In genomic region chr1:6209661-6210605, GRCh38 we compare ENCODE assay signal across 10 cellular contexts. TPM values are rescaled to one million over a fixed set of nuclear protein-coding genes. Genes with fewer than 3 reads are reported as not detected.
DNase-seq lines count a peak whose midpoint lies in the region; FAIRE-seq and TF ChIP-seq lines count a peak whose summit lies in the region.
"Had no signal": no experiment of that assay in that cellular context is flagged by ENCODE, and none has a peak within 500 bp of the region (broad histone marks: within the 10 kb centered on the region; RNA-seq: fewer than 3 reads in every experiment).

No MANE protein-coding gene starts in this region.

- DNase-seq in activated CD4-positive, alpha-beta T cell treated with anti-CD3 and anti-CD28 coated beads for 48 hours, result peak; percentile 60
- no peak for DNase-seq in activated CD4-positive, alpha-beta T cell treated with anti-CD3 and anti-CD28 coated beads, Interleukin-2, amount 50 U/mL, for 1 hour
- peak; percentile 34 for DNase-seq in OCI-M1 (lab: John Stamatoyannopoulos, UW)
- peak in 1 of 2 experiments; percentile 70 for DNase-seq in H1 (ENCODE audit: low read depth in 1 of 2, low spot score in 2 of 2)
- no peak for DNase-seq in effector CD4-positive, alpha-beta T cell
- DNase-seq in dermis blood vessel endothelial cell, result no peak
- no peak for DNase-seq in posterior vena cava (ENCODE audit: low spot score)
- DNase-seq: activated CD8-positive, alpha-beta memory T cell treated with anti-CD3 and anti-CD28 coated beads, Interleukin-2, amount 10 ng/mL, durations not matched to agents 7 days and 5 days had no signal

- peak in 2 of 3 experiments; percentile 36 to 47; a peak in 3 of 4 replicates for TF ChIP-seq CTCF in H1 (IDR thresholded peaks at IDR 0.05; ENCODE audit: control extremely low read depth in 1 of 3, insufficient read depth in 1 of 3, low read depth in 1 of 3, low read length in 3 of 3)

- no peaks in the 10 kb centered on the region for H3K79me2 ChIP-seq in H1 (ENCODE audit: control insufficient read depth in 1 of 2, insufficient read depth in 2 of 2, low read length in 2 of 2)

- CTCF ChIA-PET in H1 (lab: Charles Lee; ENCODE audit: partially characterized antibody), result interaction anchor here (0.6 to 17.1 kb wide), 15 partner anchors 9 to 204 kb away, joined by 3 to 353 read pairs (median 4); partner anchors contain the start of genes HES3, ICMT and RPL22

- H2BK12ac ChIP-seq in H1 (ENCODE audit: low read depth, low read length), result 0 out of 2 replicates have a peak overlapping the region, but pooled peaks have one; percentile 1

- WGBS in H1 (ENCODE audit: extremely low coverage in 1 of 2, insufficient coverage in 1 of 2, insufficient read length in 1 of 2, insufficient replicate concordance in 2 of 2, low coverage in 1 of 2, low lambda C conversion rate in 2 of 2, missing lambda C conversion rate in 1 of 2), 2 experiments, result 78% methylated on average over 16 of the region's 17 CpGs; no CpG with 5 or more reads in 1 of the 2 experiments

- H2BK15ac ChIP-seq in H1 (ENCODE audit: low read length), result peak overlapping the region; percentile 81; the same call in 1 of the 2 replicates

- intact Hi-C loops in posterior vena cava (cut with DNase I), result loop anchor here in 1 of 2 donors (5.0 kb wide), 1 partner anchor 32 kb away; the partner anchor contains the start of gene HES3

- no peak overlapping the region for H3K56ac ChIP-seq in H1 (replicated peaks; ENCODE audit: insufficient read length, low read depth, low read length)

- H4K8ac ChIP-seq in H1 (ENCODE audit: extremely low read depth, insufficient read depth, low read length), result no peak overlapping the region

- H3K9me3 ChIP-seq in H1 (ENCODE audit: insufficient read depth in 2 of 2, low read depth in 1 of 2, low read length in 1 of 2), result no peaks in the 10 kb centered on the region
- H3K9me3 ChIP-seq in skeletal muscle tissue (ENCODE audit: control insufficient read depth in 3 of 3, low read length in 3 of 3), result no peaks in the 10 kb centered on the region

- H3K4me1 ChIP-seq in H1 (replicated peaks in 1 of 4; ENCODE audit: control insufficient read depth in 3 of 4, insufficient read depth in 4 of 4, low read length in 3 of 4) (peaks cover 0 to 31% (median 24%) of the 10 kb centered on the region in 4 experiments; a peak in 6 of 7 replicates), skeletal muscle tissue (ENCODE audit: control insufficient read depth in 3 of 3, insufficient read depth in 3 of 3, low read length in 3 of 3) (peaks cover 12 to 25% (median 25%) of the 10 kb centered on the region in 3 donors)

- H3K4me3 ChIP-seq in H1 (ENCODE audit: extremely low read depth in 1 of 4, insufficient read depth in 2 of 4, low read depth in 3 of 4, low read length in 4 of 4) (peak overlapping the region; percentile 12 to 58 (median 34); a peak in 6 of 8 replicates), skeletal muscle tissue (ENCODE audit: low read length in 3 of 3) (peak overlapping the region; percentile 33 to 58 (median 38))

- H3K14ac ChIP-seq in H1 (ENCODE audit: insufficient read length), result no peak overlapping the region

- no peak for TF ChIP-seq EP300 in H1 (IDR thresholded peaks at IDR 0.05; ENCODE audit: borderline replicate concordance in 1 of 2, low read depth in 2 of 2, low read length in 2 of 2)

- H2AFZ ChIP-seq in H1 (ENCODE audit: low read length), result 0 out of 2 replicates have a peak overlapping the region, but pooled peaks have one; percentile 14

- H3K23me2 ChIP-seq in H1 (ENCODE audit: low read depth, low read length), result peaks cover 20% of the 10 kb centered on the region; the same call in 1 of the 2 replicates

- H3K27ac ChIP-seq in H1 (ENCODE audit: low read depth, low read length), result no peak overlapping the region
- no peak overlapping the region for H3K27ac ChIP-seq in skeletal muscle tissue (ENCODE audit: low read depth, low read length)

- no peak overlapping the region for H2AK5ac ChIP-seq in H1 (ENCODE audit: low read depth, low read length)

- H4K5ac ChIP-seq in H1 (ENCODE audit: insufficient read length, low read depth, low read length), result no peak overlapping the region

- no peak overlapping the region for H3K23ac ChIP-seq in H1 (ENCODE audit: insufficient read length)

- POLR2A ChIA-PET in H1 (lab: Charles Lee; ENCODE audit: partially characterized antibody), result interaction anchor here (0.7 to 4.0 kb wide), 13 partner anchors 10 to 42 kb away, joined by 3 to 28 read pairs (median 4); partner anchors contain the start of genes HES3, ICMT and RPL22

- H2BK20ac ChIP-seq in H1 (ENCODE audit: low read length), result no peak overlapping the region

- no peaks in the 10 kb centered on the region for H3K79me1 ChIP-seq in H1 (ENCODE audit: low read depth, low read length)

- no peaks in the 10 kb centered on the region for H3K36me3 ChIP-seq in H1 (ENCODE audit: control insufficient read depth in 2 of 4, insufficient read depth in 4 of 4, low read length in 3 of 4)
- H3K36me3 ChIP-seq in skeletal muscle tissue (ENCODE audit: control insufficient read depth in 3 of 3, insufficient read depth in 3 of 3, low read length in 3 of 3), result peaks cover 0 to 4% (median 4%) of the 10 kb centered on the region in 3 donors

- FAIRE-seq in H1 (lab: Jason Lieb, UNC), result no peak
- FAIRE-seq: G401.6 had no signal

- H4K20me1 ChIP-seq in H1 (replicated peaks in 1 of 2; ENCODE audit: control insufficient read depth in 1 of 2, insufficient read depth in 2 of 2, low read length in 2 of 2), result peaks cover 0 to 7% of the 10 kb centered on the region in 2 experiments

- TF ChIP-seq RAD21 in H1 (IDR thresholded peaks at IDR 0.05 in 1 of 2, conservative IDR thresholded peaks at IDR 0.05 in 1 of 2; ENCODE audit: low read depth in 2 of 2, low read length in 2 of 2), result no peak; a peak in 1 of 4 replicates

- peak overlapping the region; percentile 72 for H4K91ac ChIP-seq in H1 (replicated peaks; ENCODE audit: insufficient read length, low read length)

- H3K27me3 ChIP-seq in H1 (replicated peaks in 1 of 4; ENCODE audit: control insufficient read depth in 3 of 4, extremely low read depth in 1 of 4, insufficient read depth in 3 of 4, low read length in 3 of 4), result peaks cover 1 to 52% (median 40%) of the 10 kb centered on the region in 4 experiments
- H3K27me3 ChIP-seq in skeletal muscle tissue (ENCODE audit: control insufficient read depth in 3 of 3, insufficient read depth in 3 of 3, low read length in 3 of 3), result peaks cover 4 to 26% (median 21%) of the 10 kb centered on the region in 3 donors

- TF ChIP-seq POLR2A in H1 (IDR thresholded peaks at IDR 0.05; ENCODE audit: control extremely low read depth in 1 of 2, low read depth in 2 of 2, low read length in 2 of 2), result no peak

- H3K4me2 ChIP-seq in H1 (ENCODE audit: insufficient read depth in 1 of 2, low read depth in 2 of 2, low read length in 2 of 2), result peak overlapping the region; percentile 57 to 99

- H3K9ac ChIP-seq in H1 (replicated peaks in 1 of 4; ENCODE audit: extremely low read depth in 1 of 4, low read depth in 3 of 4, low read length in 3 of 4), result no peak overlapping the region; a peak in 1 of 7 replicates
- H3K9ac ChIP-seq in skeletal muscle tissue (ENCODE audit: low read depth in 1 of 3, low read length in 3 of 3), result peak overlapping the region in 1 of 3 donors; percentile 64

- H3K4ac ChIP-seq in H1 (replicated peaks; ENCODE audit: insufficient read length, low read depth, low read length), result peak overlapping the region; percentile 87

- peak overlapping the region; percentile 19; the same call in 1 of the 2 replicates for H3K18ac ChIP-seq in H1 (ENCODE audit: extremely low read depth, low read length)

- no peak overlapping the region for H2BK5ac ChIP-seq in H1 (ENCODE audit: low read depth, low read length)

- H2BK120ac ChIP-seq in H1 (replicated peaks; ENCODE audit: low read depth, low read length), result no peak overlapping the region

RNA-seq across cellular contexts. Expression of gene RNF207, which starts 4.0 kb away (rescaled TPM):
- total RNA-seq in H1 (2021; fragmentation: NEBNext Ultra II Directional; extraction: Animal tissue kit (Norgen Biotek cat#: 25700)), result 3.9 and 4.2 TPM in 2 replicates
- polyA plus RNA-seq in H1 (2011; rRNA removed), result 5.4 and 15.9 TPM in 2 replicates
- 9.2 TPM for polyA plus RNA-seq in H1 (2011; cell fraction: cytosol; rRNA removed)
- polyA plus RNA-seq in H1 (2011; cell fraction: nucleus; rRNA removed), result 47.4 TPM
- polyA plus RNA-seq in H1 (2012, experiment 1 of 2), result 2.6 to 5.0 TPM (median 3.8 TPM) in 4 replicates
- 2.8 TPM for polyA plus RNA-seq in H1 (2012, experiment 2 of 2)
- 4.3 TPM for polyA plus RNA-seq in H1 (2013, experiment 1 of 2)
- 3.0 TPM for polyA plus RNA-seq in H1 (2013, experiment 2 of 2)
- polyA minus RNA-seq in H1 (2011; rRNA and poly(A)+ RNA removed), result 4.7 and 6.1 TPM in 2 replicates
- 5.7 TPM for polyA minus RNA-seq in H1 (2011; cell fraction: cytosol; rRNA and poly(A)+ RNA removed)
- 17.2 TPM for polyA minus RNA-seq in H1 (2011; cell fraction: nucleus; rRNA and poly(A)+ RNA removed)
- 14.1 TPM for total RNA-seq in skeletal muscle tissue
- total RNA-seq in dermis blood vessel endothelial cell, result 3.4 and 37.6 TPM in 2 replicates
- total RNA-seq in posterior vena cava, result 1 to 10 TPM; 8.6 to 8.7 TPM

RNA-seq across cellular contexts. Expression of gene RPL22, which starts 10.5 kb away (rescaled TPM):
- total RNA-seq in H1 (2021; fragmentation: NEBNext Ultra II Directional; extraction: Animal tissue kit (Norgen Biotek cat#: 25700)), result 521 and 545 TPM in 2 replicates
- polyA plus RNA-seq in H1 (2011; rRNA removed), result 66.8 and 133 TPM in 2 replicates
- 234 TPM for polyA plus RNA-seq in H1 (2011; cell fraction: cytosol; rRNA removed)
- 28.4 TPM for polyA plus RNA-seq in H1 (2011; cell fraction: nucleus; rRNA removed)
- 870 to 2,565 TPM (median 1,339 TPM) in 4 replicates for polyA plus RNA-seq in H1 (2012, experiment 1 of 2)
- polyA plus RNA-seq in H1 (2012, experiment 2 of 2), result 330 TPM
- polyA plus RNA-seq in H1 (2013, experiment 1 of 2), result 1,194 TPM
- 1,207 TPM for polyA plus RNA-seq in H1 (2013, experiment 2 of 2)
- 27.6 and 29.8 TPM in 2 replicates for polyA minus RNA-seq in H1 (2011; rRNA and poly(A)+ RNA removed)
- 49.7 TPM for polyA minus RNA-seq in H1 (2011; cell fraction: cytosol; rRNA and poly(A)+ RNA removed)
- 47.9 TPM for polyA minus RNA-seq in H1 (2011; cell fraction: nucleus; rRNA and poly(A)+ RNA removed)
- 305 TPM for total RNA-seq in skeletal muscle tissue
- total RNA-seq in dermis blood vessel endothelial cell, result 124 and 146 TPM in 2 replicates
- 100 to 1,000 TPM; 275 to 296 TPM for total RNA-seq in posterior vena cava

RNA-seq across cellular contexts. Expression of gene ICMT, which starts 25.8 kb away (rescaled TPM):
- total RNA-seq in H1 (2021; fragmentation: NEBNext Ultra II Directional; extraction: Animal tissue kit (Norgen Biotek cat#: 25700)), result 105 and 106 TPM in 2 replicates
- 67.4 and 68.4 TPM in 2 replicates for polyA plus RNA-seq in H1 (2011; rRNA removed)
- 70.0 TPM for polyA plus RNA-seq in H1 (2011; cell fraction: cytosol; rRNA removed)
- 53.5 TPM for polyA plus RNA-seq in H1 (2011; cell fraction: nucleus; rRNA removed)
- polyA plus RNA-seq in H1 (2012, experiment 1 of 2), result 72.0 to 85.5 TPM (median 82.2 TPM) in 4 replicates
- 66.0 TPM for polyA plus RNA-seq in H1 (2012, experiment 2 of 2)
- 80.2 TPM for polyA plus RNA-seq in H1 (2013, experiment 1 of 2)
- polyA plus RNA-seq in H1 (2013, experiment 2 of 2), result 101 TPM
- polyA minus RNA-seq in H1 (2011; rRNA and poly(A)+ RNA removed), result 101 and 111 TPM in 2 replicates
- polyA minus RNA-seq in H1 (2011; cell fraction: cytosol; rRNA and poly(A)+ RNA removed), result 77.6 TPM
- 47.2 TPM for polyA minus RNA-seq in H1 (2011; cell fraction: nucleus; rRNA and poly(A)+ RNA removed)
- total RNA-seq in skeletal muscle tissue (31.8 TPM), dermis blood vessel endothelial cell (81.7 and 121 TPM in 2 replicates), posterior vena cava (10 to 100 TPM; 49.6 to 61.1 TPM)

RNA-seq across cellular contexts. Expression of gene CHD5, which starts 29.8 kb away (rescaled TPM):
- total RNA-seq in H1 (2021; fragmentation: NEBNext Ultra II Directional; extraction: Animal tissue kit (Norgen Biotek cat#: 25700)), result 0.94 and 1.8 TPM in 2 replicates
- 0.42 and 0.58 TPM in 2 replicates for polyA plus RNA-seq in H1 (2011; rRNA removed)
- 0.48 TPM for polyA plus RNA-seq in H1 (2011; cell fraction: cytosol; rRNA removed)
- 3.5 TPM for polyA plus RNA-seq in H1 (2011; cell fraction: nucleus; rRNA removed)
- polyA plus RNA-seq in H1 (2012, experiment 1 of 2), result 0.48 to 1.5 TPM (median 0.97 TPM) in 4 replicates
- polyA plus RNA-seq in H1 (2012, experiment 2 of 2), result 0.43 TPM
- polyA plus RNA-seq in H1 (2013, experiment 1 of 2), result 0.77 TPM
- 0.31 TPM for polyA plus RNA-seq in H1 (2013, experiment 2 of 2)
- 0.47 and 0.80 TPM in 2 replicates for polyA minus RNA-seq in H1 (2011; rRNA and poly(A)+ RNA removed)
- polyA minus RNA-seq in H1 (2011; cell fraction: cytosol; rRNA and poly(A)+ RNA removed), result 0.37 TPM
- polyA minus RNA-seq in H1 (2011; cell fraction: nucleus; rRNA and poly(A)+ RNA removed), result 0.90 TPM
- total RNA-seq in skeletal muscle tissue (not detected), dermis blood vessel endothelial cell (under 0.01 TPM in 1 of 2 replicates, not detected in the other), posterior vena cava (1 to 10 TPM; 1.4 to 2.4 TPM)

RNA-seq across cellular contexts. Expression of gene HES3, which starts 34.0 kb away (rescaled TPM):
- 54.3 and 67.9 TPM in 2 replicates for total RNA-seq in H1 (2021; fragmentation: NEBNext Ultra II Directional; extraction: Animal tissue kit (Norgen Biotek cat#: 25700))
- 38.8 and 105 TPM in 2 replicates for polyA plus RNA-seq in H1 (2011; rRNA removed)
- 39.6 TPM for polyA plus RNA-seq in H1 (2011; cell fraction: cytosol; rRNA removed)
- polyA plus RNA-seq in H1 (2011; cell fraction: nucleus; rRNA removed), result 96.6 TPM
- polyA plus RNA-seq in H1 (2012, experiment 1 of 2), result 54.8 to 62.4 TPM (median 58.8 TPM) in 4 replicates
- polyA plus RNA-seq in H1 (2012, experiment 2 of 2), result 66.2 TPM
- polyA plus RNA-seq in H1 (2013, experiment 1 of 2), result 28.3 TPM
- polyA plus RNA-seq in H1 (2013, experiment 2 of 2), result 27.2 TPM
- polyA minus RNA-seq in H1 (2011; rRNA and poly(A)+ RNA removed), result 4.3 and 6.6 TPM in 2 replicates
- 51.3 TPM for polyA minus RNA-seq in H1 (2011; cell fraction: cytosol; rRNA and poly(A)+ RNA removed)
- polyA minus RNA-seq in H1 (2011; cell fraction: nucleus; rRNA and poly(A)+ RNA removed), result 55.7 TPM
- total RNA-seq in skeletal muscle tissue (not detected), dermis blood vessel endothelial cell (not detected in 2 replicates), posterior vena cava (not detected)
- total RNA-seq: activated CD8-positive, alpha-beta memory T cell treated with anti-CD3 and anti-CD28 coated beads, Interleukin-2, amount 10 ng/mL, durations not matched to agents 7 days and 5 days had no signal

Comparison
In these comparisons a context has a peak if more than half of its experiments do, and no peak if none do; other contexts are left out.
1. DNase-seq: peak in activated CD4-positive, alpha-beta T cell treated with anti-CD3 and anti-CD28 coated beads for 48 hours (single experiment) and OCI-M1 (single experiment); none in activated CD4-positive, alpha-beta T cell treated with anti-CD3 and anti-CD28 coated beads, Interleukin-2, amount 50 U/mL, for 1 hour (single experiment), effector CD4-positive, alpha-beta T cell (single experiment), dermis blood vessel endothelial cell (single experiment) and posterior vena cava (single experiment).